In genomic region chr16:72986011-72986410, GRCh38 we compare ENCODE assay signal across 11 cellular contexts.
DNase-seq lines count a peak whose midpoint lies in the region; ATAC-seq and TF ChIP-seq lines count a peak whose summit lies in the region.
"Had no signal": no experiment of that assay in that cellular context is flagged by ENCODE, and none has a peak within 500 bp of the region (broad histone marks: within the 10 kb centered on the region; RNA-seq: fewer than 3 reads in every experiment).

No MANE protein-coding gene starts in this region.

- H3K79me2 ChIP-seq in osteoblast (ENCODE audit: insufficient read depth, low read length), result peaks cover 84% of the 10 kb centered on the region

- TF ChIP-seq CTCF in brain microvascular endothelial cell (IDR thresholded peaks at IDR 0.05; ENCODE audit: low read depth, low read length, missing control alignments) (no peak), heart left ventricle (IDR thresholded peaks at IDR 0.05) (no peak), osteoblast (IDR thresholded peaks at IDR 0.05; ENCODE audit: extremely low read depth, low read depth, low read length) (no peak), upper lobe of left lung (IDR thresholded peaks at IDR 0.05) (no peak)

- H3K4me2 ChIP-seq in osteoblast (ENCODE audit: insufficient read depth, low read length), result peak overlapping the region; percentile 62
- H3K4me2 ChIP-seq: PC-9 had no signal

- no peaks in the 10 kb centered on the region for H3K9me3 ChIP-seq in heart left ventricle
- no peaks in the 10 kb centered on the region for H3K9me3 ChIP-seq in osteoblast (ENCODE audit: low read depth, low read length)
- H3K9me3 ChIP-seq in upper lobe of left lung, result no peaks in the 10 kb centered on the region

- H3K27ac ChIP-seq in brain microvascular endothelial cell (peak overlapping the region; percentile 57), heart left ventricle (peak overlapping the region; percentile 68 to 90 (median 78)), osteoblast (ENCODE audit: low read depth, low read length) (peak overlapping the region; percentile 66), upper lobe of left lung (peak overlapping the region; percentile 73 to 82 (median 75))
- H3K27ac ChIP-seq: PC-9 had no signal

- TF ChIP-seq EP300 in upper lobe of left lung (IDR thresholded peaks at IDR 0.05), result peak in 2 of 4 donors; percentile 90 to 95

- H3K4me3 ChIP-seq in brain microvascular endothelial cell (ENCODE audit: low read depth, low read length) (no peak overlapping the region), heart left ventricle (peak overlapping the region in 7 of 12 donors; percentile 8 to 31 (median 20)), osteoblast (ENCODE audit: insufficient read depth, low read length) (no peak overlapping the region), upper lobe of left lung (no peak overlapping the region)
- H3K4me3 ChIP-seq: PC-9 had no signal

- DNase-seq in brain microvascular endothelial cell (peak; percentile 41), heart left ventricle (peak in 4 of 5 donors; percentile 49 to 90 (median 70)), osteoblast (ENCODE audit: insufficient read length, low spot score, missing footprints) (no peak), upper lobe of left lung (peak in 1 of 2 donors; percentile 52), nucleus accumbens (lab: John Stamatoyannopoulos, UW) (no peak), KBM-7 (no peak), NCI-H526 treated with DMSO at 0.1 percent for 48 hours (lab: John Stamatoyannopoulos, UW) (no peak)
- DNase-seq: activated naive CD8-positive, alpha-beta T cell treated with anti-CD3 and anti-CD28 coated beads, Interleukin-2, amount 10 ng/mL, durations not matched to agents 7 days and 5 days; H9; NCI-H2029; PC-9 had no signal

- peaks cover 10 to 84% (median 57%) of the 10 kb centered on the region in 12 donors for H3K4me1 ChIP-seq in heart left ventricle
- H3K4me1 ChIP-seq in osteoblast (ENCODE audit: insufficient read depth, low read length), result peaks cover 39% of the 10 kb centered on the region
- H3K4me1 ChIP-seq in upper lobe of left lung, result peaks cover 42 to 77% (median 46%) of the 10 kb centered on the region in 4 donors

- H2AFZ ChIP-seq in osteoblast (ENCODE audit: low read length), result no peak overlapping the region
- H2AFZ ChIP-seq: PC-9 had no signal

- intact Hi-C loops in heart left ventricle (cut with DNase I), result loop anchor here in 3 of 10 donors (5.0 to 10.0 kb wide), 3 partner anchors 36 to 61 kb away; partner anchors contain the start of gene ZFHX3 (in 2 of the 3)

- in situ Hi-C loops in brain microvascular endothelial cell (cut with HindIII; ENCODE audit: low pct_ligation_motif_present, low sequenced_read_pairs), result no loop called here
- in situ Hi-C loops in KBM-7 (cut with MboI; ENCODE audit: low pct_unique_long_range_greater_than_20kb, low sequenced_read_pairs), result no loop called here

- TF ChIP-seq POLR2A in heart left ventricle (IDR thresholded peaks at IDR 0.05), result no peak
- no peak for TF ChIP-seq POLR2A in upper lobe of left lung (IDR thresholded peaks at IDR 0.05)

- H3K27me3 ChIP-seq in brain microvascular endothelial cell (replicated peaks) (no peaks in the 10 kb centered on the region), heart left ventricle (no peaks in the 10 kb centered on the region), osteoblast (ENCODE audit: insufficient read depth, low read length) (no peaks in the 10 kb centered on the region), upper lobe of left lung (no peaks in the 10 kb centered on the region)

- H3K36me3 ChIP-seq in brain microvascular endothelial cell (replicated peaks), result no peaks in the 10 kb centered on the region
- H3K36me3 ChIP-seq in heart left ventricle, result no peaks in the 10 kb centered on the region
- H3K36me3 ChIP-seq in osteoblast (ENCODE audit: insufficient read depth, low read length), result no peaks in the 10 kb centered on the region
- no peaks in the 10 kb centered on the region for H3K36me3 ChIP-seq in upper lobe of left lung

- 30 to 50% (median 41%) methylated on average over 4 to 7 of the region's 7 CpGs for WGBS in heart left ventricle, 4 donors
- 45 to 59% methylated on average over 7 of the region's 7 CpGs for WGBS in upper lobe of left lung, 2 donors

- ATAC-seq in heart left ventricle (peak; percentile 73 to 81 (median 80)), upper lobe of left lung (ENCODE audit: low FRiP score in 2 of 2) (peak; percentile 58 to 69)

- H4K20me1 ChIP-seq in osteoblast (ENCODE audit: insufficient read depth, low read length), result peaks cover 32% of the 10 kb centered on the region

Comparison
In these comparisons a context has a peak if more than half of its experiments do, and no peak if none do; other contexts are left out.
1. DNase-seq: peak in brain microvascular endothelial cell (single experiment) and heart left ventricle (4 of 5); none in osteoblast (single experiment), nucleus accumbens (0 of 56), KBM-7 (single experiment) and NCI-H526 treated with DMSO at 0.1 percent for 48 hours (single experiment).
2. H3K4me3 ChIP-seq: peak in heart left ventricle (7 of 12); none in brain microvascular endothelial cell (single experiment), osteoblast (single experiment) and upper lobe of left lung (0 of 4).
3. Peak in every context shown above with its lines, with median percentiles within 50 percentile points of each other: H3K27ac ChIP-seq.